8 cellular contexts compared by ENCODE assay signal in genomic region chr7:148084138-148084537, GRCh38.
A peak's percentile ranks its signal among the peaks of the same experiment; 100 is the strongest.
DNase-seq lines count a peak whose midpoint lies in the region; ATAC-seq, FAIRE-seq and TF ChIP-seq lines count a peak whose summit lies in the region.

No MANE protein-coding gene starts in this region.

- no peak overlapping the region for H2AFZ ChIP-seq in PC-9

- intact Hi-C loops in PC-9 (cut with micrococcal nuclease; ENCODE audit: unreplicated experiment): loop anchor here (2.0 kb wide), 2 partner anchors 839 to 1347 kb away; no protein-coding TSS in a partner anchor

- H3K4me2 ChIP-seq in PC-9: no peak overlapping the region

- H4K20me1 ChIP-seq in PC-9 (ENCODE audit: insufficient read depth): no peaks in the 10 kb centered on the region

- POLR2A ChIA-PET in PC-9 (lab: Charles Lee; ENCODE audit: unreplicated experiment): no interaction called here

- H3K36me3 ChIP-seq in PC-9 (ENCODE audit: low read depth): no peaks in the 10 kb centered on the region

- H3K9me3 ChIP-seq in PC-9 (ENCODE audit: insufficient read depth, low read depth): no peaks in the 10 kb centered on the region

- no peaks in the 10 kb centered on the region for H3K4me1 ChIP-seq in PC-9 (replicated peaks; ENCODE audit: insufficient read depth)

- no peaks in the 10 kb centered on the region for H3F3A ChIP-seq in PC-9 (ENCODE audit: insufficient read depth, low read depth)

- no peak overlapping the region for H3K27ac ChIP-seq in PC-9

- no peaks in the 10 kb centered on the region for H3K27me3 ChIP-seq in PC-9 (ENCODE audit: insufficient read depth, low read depth)

- no TSS peak for BruUV-seq in PC-9 (replicated peaks; lab: Mats Ljungman, UMichigan)

- TF ChIP-seq CTCF in LNCAP (IDR thresholded peaks at IDR 0.05): peak; percentile 71
- peak; percentile 78 for TF ChIP-seq CTCF in PC-9 (conservative IDR thresholded peaks at IDR 0.05)

- H3K9me2 ChIP-seq in PC-9 (ENCODE audit: insufficient read depth): no peaks in the 10 kb centered on the region

- CTCF ChIA-PET in PC-9 (lab: Charles Lee): no interaction called here

- FAIRE-seq in endometrium (lab: Jason Lieb, UNC): peak; percentile 70

- H3K4me3 ChIP-seq in PC-9: no peak overlapping the region

- DNase-seq in C1 segment of cervical spinal cord (lab: John Stamatoyannopoulos, UW): peak in 10 of 14 donors; percentile 20 to 61 (median 54)
- DNase-seq in PC-9: peak; percentile 20 to 38
- DNase-seq in mucosa of gallbladder (ENCODE audit: low spot score): peak; percentile 67

- no peaks in the 10 kb centered on the region for H3K79me2 ChIP-seq in PC-9 (ENCODE audit: low read depth)

- peak; percentile 90 for ATAC-seq in GM18868 (IDR thresholded peaks at IDR 0.05; ENCODE audit: unreplicated experiment)
- ATAC-seq in HG03045 (IDR thresholded peaks at IDR 0.05; ENCODE audit: unreplicated experiment): no peak
- ATAC-seq in HG02840 (IDR thresholded peaks at IDR 0.05; ENCODE audit: low FRiP score, unreplicated experiment): no peak
